In the genomic region with DNA sequence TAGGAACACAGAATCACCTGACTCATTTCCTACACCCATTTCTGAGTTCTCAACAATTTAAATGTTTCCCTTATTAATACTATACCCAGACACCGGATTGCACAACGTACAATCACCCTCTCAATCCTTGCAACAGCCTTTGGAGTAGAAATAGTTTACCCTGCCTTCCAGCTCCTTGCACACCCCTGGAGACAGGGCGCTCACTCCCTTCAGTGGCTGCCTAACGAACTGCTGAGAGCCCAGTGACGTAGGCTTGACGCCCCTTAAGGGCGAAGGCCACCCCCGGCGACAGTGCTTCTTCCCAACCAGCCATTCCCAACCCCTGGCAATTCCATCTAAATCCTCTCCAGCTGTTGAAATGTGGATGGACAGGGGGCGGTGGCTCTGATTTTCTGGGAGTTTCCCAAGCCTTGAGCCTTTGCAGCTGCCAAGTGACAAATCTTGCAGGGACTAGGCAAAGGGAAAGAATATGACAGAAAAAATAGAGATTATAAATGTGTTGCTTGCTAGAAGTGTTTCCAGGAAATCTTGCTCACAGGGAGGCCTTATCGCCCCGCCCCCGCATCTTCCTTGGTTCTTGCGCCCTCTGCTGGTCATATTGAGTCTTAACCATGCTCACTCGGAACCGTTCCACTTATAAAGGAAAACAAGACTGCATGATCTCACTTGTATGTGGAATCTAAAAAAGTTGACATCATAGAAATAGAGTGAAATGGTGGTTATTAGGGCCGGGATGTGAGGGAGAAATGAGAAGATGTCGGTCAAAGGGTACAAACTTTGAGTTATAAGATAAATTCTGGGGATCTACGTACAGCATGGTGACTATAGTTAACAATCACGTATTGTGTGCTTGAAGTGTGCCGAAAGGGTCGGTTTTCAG, we compare ENCODE assay signal across 8 cellular contexts. TPM values are rescaled to one million over a fixed set of nuclear protein-coding genes. Genes with fewer than 3 reads are reported as not detected.
DNase-seq lines count a peak whose midpoint lies in the region; ATAC-seq, FAIRE-seq and TF ChIP-seq lines count a peak whose summit lies in the region.

No MANE protein-coding gene starts in this region.

- FAIRE-seq in pancreas (lab: Jason Lieb, UNC) = peak; percentile 94

- TF ChIP-seq EP300 in gastroesophageal sphincter (IDR thresholded peaks at IDR 0.05) = no peak
- TF ChIP-seq EP300 in tibial nerve (IDR thresholded peaks at IDR 0.05) = no peak

- H3K27me3 ChIP-seq in gastroesophageal sphincter (peaks cover 39% of the 10 kb centered on the region), pancreas (peaks cover 0 to 29% (median 12%) of the 10 kb centered on the region in 4 donors), tibial nerve (peaks cover 3 to 40% of the 10 kb centered on the region in 2 donors)

- H3K36me3 ChIP-seq in gastroesophageal sphincter = no peaks in the 10 kb centered on the region
- no peaks in the 10 kb centered on the region for H3K36me3 ChIP-seq in pancreas
- no peaks in the 10 kb centered on the region for H3K36me3 ChIP-seq in tibial nerve

- no peak overlapping the region for H3K4me3 ChIP-seq in GM12864 (ENCODE audit: low read depth, low read length)
- no peak overlapping the region for H3K4me3 ChIP-seq in gastroesophageal sphincter
- no peak overlapping the region for H3K4me3 ChIP-seq in pancreas
- H3K4me3 ChIP-seq in tibial nerve = no peak overlapping the region

- intact Hi-C loops in pancreas (cut with DNase I) = loop anchor here in 2 of 3 donors (2.0 to 10.0 kb wide), 3 partner anchors 138 to 280 kb away; no protein-coding TSS in a partner anchor

- H3K9me3 ChIP-seq in gastroesophageal sphincter (no peaks in the 10 kb centered on the region), pancreas (no peaks in the 10 kb centered on the region), tibial nerve (no peaks in the 10 kb centered on the region)

- ATAC-seq in gastroesophageal sphincter (peak; percentile 82), pancreas (peak; percentile 90 to 95 (median 93)), GM21515 (IDR thresholded peaks at IDR 0.05; ENCODE audit: unreplicated experiment) (no peak)

- peak; percentile 73 for TF ChIP-seq CTCF in GM12864 (IDR thresholded peaks at IDR 0.05; ENCODE audit: low read depth, low read length, missing control alignments)
- TF ChIP-seq CTCF in gastroesophageal sphincter (IDR thresholded peaks at IDR 0.05) = peak in 3 of 4 experiments; percentile 84 to 96 (median 89)
- peak; percentile 63 to 88 (median 80) for TF ChIP-seq CTCF in pancreas (IDR thresholded peaks at IDR 0.05)
- TF ChIP-seq CTCF in tibial nerve (IDR thresholded peaks at IDR 0.05) = peak; percentile 71 to 82 (median 81)

- TF ChIP-seq POLR2A in gastroesophageal sphincter (IDR thresholded peaks at IDR 0.05) (no peak), tibial nerve (IDR thresholded peaks at IDR 0.05) (no peak)

- H3K27ac ChIP-seq in gastroesophageal sphincter (peak overlapping the region in 1 of 4 donors; percentile 8), pancreas (no peak overlapping the region), tibial nerve (no peak overlapping the region)

- DNase-seq in GM12864 (ENCODE audit: low read depth) = peak; percentile 31
- peak; percentile 77 for DNase-seq in MV-4-11 (lab: John Stamatoyannopoulos, UW)
- peak; percentile 64 for DNase-seq in SK-N-DZ (ENCODE audit: low spot score)
- peak; percentile 27 to 70 (median 52) for DNase-seq in activated naive CD4-positive, alpha-beta T cell (lab: John Stamatoyannopoulos, UW)
- DNase-seq in pancreas = peak; percentile 67 to 88 (median 80)
- DNase-seq in tibial nerve (ENCODE audit: low spot score in 2 of 2) = peak; percentile 63 to 88

- WGBS in gastroesophageal sphincter (ENCODE audit: low coverage in 1 of 2), 2 donors = 9 to 13% methylated on average over 15 to 18 of the region's 22 CpGs
- 18 to 19% methylated on average over 22 of the region's 22 CpGs for WGBS in pancreas, 2 donors
- WGBS in tibial nerve, 2 donors = 19 to 20% methylated on average over 22 of the region's 22 CpGs

- H3K4me1 ChIP-seq in gastroesophageal sphincter (peaks cover 0 to 58% (median 19%) of the 10 kb centered on the region in 3 donors), pancreas (peaks cover 0 to 16% (median 4%) of the 10 kb centered on the region in 3 donors), tibial nerve (peaks cover 0 to 38% (median 21%) of the 10 kb centered on the region in 4 donors)

RNA-seq across cellular contexts. Expression of a gene that starts 7.6 kb away (rescaled TPM):
- 0.44 and 1.1 TPM in 2 replicates for polyA plus RNA-seq in SK-N-DZ (2014; cell fraction: cytosol; rRNA removed)
- polyA plus RNA-seq in SK-N-DZ (2014; cell fraction: nucleus; rRNA removed) = 0.18 and 0.28 TPM in 2 replicates
- total RNA-seq in gastroesophageal sphincter (100 to 1,000 TPM in 2 of 4 donors, under 1 TPM in 2; 0.37 to 469 (median 84.4) TPM), pancreas (1 to 10 TPM in 1 of 6 donors, under 1 TPM in 2, not detected in 3; 0.19 to 1.1 (median 0.35) TPM), tibial nerve (not detected)
- 1 to 10 TPM; 1.2 to 3.7 TPM for polyA plus RNA-seq in pancreas
